ENCODE assay signal across 10 cellular contexts in the genomic region with DNA sequence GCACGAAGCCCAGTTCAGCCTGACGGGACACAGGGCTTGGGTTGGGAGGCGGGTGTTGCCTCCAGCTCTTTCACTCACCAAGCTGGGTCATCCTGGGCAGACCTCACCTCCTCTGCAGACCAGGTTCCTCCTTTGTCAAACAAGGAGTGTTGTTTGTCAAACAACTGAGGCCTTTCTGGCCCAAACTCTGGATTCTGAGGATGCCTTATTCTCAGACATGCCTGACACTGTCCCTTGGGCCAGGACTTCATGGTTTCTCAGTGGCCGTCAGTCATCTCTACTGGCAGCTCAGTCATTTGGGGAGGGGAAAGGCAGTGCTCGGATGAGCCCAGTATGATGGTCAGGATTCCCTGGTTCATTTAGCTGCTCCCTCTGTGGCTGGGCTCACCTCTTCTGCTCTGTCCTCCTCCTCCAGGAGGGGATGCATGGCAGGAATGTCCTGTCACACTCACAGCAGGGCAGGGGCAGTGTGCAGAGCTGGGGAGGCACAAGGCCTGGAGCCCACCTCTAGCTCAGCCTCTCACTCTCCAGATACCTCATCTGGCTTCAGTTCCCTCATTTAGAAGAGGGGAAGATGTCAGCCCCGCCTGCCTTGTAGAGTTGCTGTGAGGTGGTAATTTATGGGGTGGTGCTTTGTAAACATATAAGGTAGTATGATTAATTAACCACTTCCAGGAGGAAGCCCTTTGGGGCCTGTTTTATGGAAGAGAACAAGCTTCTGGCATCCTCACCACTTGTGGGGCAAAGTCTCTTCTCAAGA. TPM values are rescaled to one million over a fixed set of nuclear protein-coding genes. Genes with fewer than 3 reads are reported as not detected.
A peak's percentile ranks its signal among the peaks of the same experiment; 100 is the strongest.
DNase-seq lines count a peak whose midpoint lies in the region; ATAC-seq, FAIRE-seq and TF ChIP-seq lines count a peak whose summit lies in the region.
"Had no signal": no experiment of that assay in that cellular context is flagged by ENCODE, and none has a peak within 500 bp of the region (broad histone marks: within the 10 kb centered on the region; RNA-seq: fewer than 3 reads in every experiment).

No MANE protein-coding gene starts in this region.

- WGBS in A549 (ENCODE audit: missing lambda C conversion rate): 32% methylated on average over 4 of the region's 6 CpGs

- peaks cover 100% of the 10 kb centered on the region for H3K36me3 Mint-ChIP-seq in activated T-helper 17 cell treated with anti-CD3 and anti-CD28 coated beads, Interleukin-2, amount 50 U/mL, for 72 hours (ENCODE audit: low read depth)

- H3K4me1 ChIP-seq in A549: peaks cover 100% of the 10 kb centered on the region
- H3K4me1 ChIP-seq in mucosa of descending colon (ENCODE audit: low read depth): peaks cover 87% of the 10 kb centered on the region

- DNase-seq in A549 (ENCODE audit: low read depth in 1 of 2, low spot score in 1 of 2) (peak in 1 of 2 experiments; percentile 57), HT-29 (ENCODE audit: low spot score) (peak; percentile 89), mucosa of descending colon (peak in 2 of 3 donors; percentile 41 to 51), germinal center (ENCODE audit: low spot score) (no peak), NCI-H526 treated with DMSO at 0.1 percent for 48 hours (lab: John Stamatoyannopoulos, UW) (no peak), GM12892 (ENCODE audit: insufficient read length) (no peak)
- DNase-seq: DMS79 treated with DMSO at 0.1 percent for 48 hours, hypothalamus had no signal

- TF ChIP-seq CTCF in A549 (IDR thresholded peaks at IDR 0.05): no peak
- no peak for TF ChIP-seq CTCF in mucosa of descending colon (IDR thresholded peaks at IDR 0.05)

- TF ChIP-seq POLR2A in A549 (IDR thresholded peaks at IDR 0.05; ENCODE audit: low read length) (no peak), GM12892 (IDR thresholded peaks at IDR 0.05; ENCODE audit: low read depth, low read length) (no peak)

- peak in 1 of 2 experiments; percentile 11; a peak in 3 of 6 replicates for ATAC-seq in A549
- ATAC-seq in activated T-helper 17 cell treated with anti-CD3 and anti-CD28 coated beads, Interleukin-2, amount 50 U/mL, for 72 hours (replicated peaks): peak; percentile 9
- peak; percentile 40 for ATAC-seq in mucosa of descending colon
- ATAC-seq in HG02623 (IDR thresholded peaks at IDR 0.05; ENCODE audit: unreplicated experiment): no peak

- POLR2A ChIA-PET in A549 (lab: Yijun Ruan, JAX): interaction anchor here (0.8 to 2.3 kb wide), 4 partner anchors 13 to 411 kb away, joined by 3 to 7 read pairs (median 4); no protein-coding TSS in a partner anchor

- no peak for TF ChIP-seq RAD21 in A549 (conservative IDR thresholded peaks at IDR 0.05 in 1 of 2, IDR thresholded peaks at IDR 0.05 in 1 of 2)

- intact Hi-C loops in mucosa of descending colon (cut with DNase I, micrococcal nuclease): no loop called here

- H3K9me3 ChIP-seq in A549 (no peaks in the 10 kb centered on the region), mucosa of descending colon (no peaks in the 10 kb centered on the region)

- H3K27ac ChIP-seq in A549: peak overlapping the region; percentile 91 to 99

- CTCF ChIA-PET in A549 (lab: Yijun Ruan, JAX): interaction anchor here (0.6 to 5.2 kb wide), 9 partner anchors 9 to 378 kb away, joined by 3 to 40 read pairs (median 4); no protein-coding TSS in a partner anchor

- peak overlapping the region; percentile 76 for H3K4me2 ChIP-seq in A549

- no peak overlapping the region for H3K4me3 ChIP-seq in A549
- H3K4me3 ChIP-seq in mucosa of descending colon: no peak overlapping the region

- FAIRE-seq in A549 (lab: Jason Lieb, UNC) (no peak), GM12892 (lab: Jason Lieb, UNC) (no peak)

- no peak for TF ChIP-seq EP300 in A549 (IDR thresholded peaks at IDR 0.05)

- peak overlapping the region; percentile 69 for H3K4me3 Mint-ChIP-seq in activated T-helper 17 cell treated with anti-CD3 and anti-CD28 coated beads, Interleukin-2, amount 50 U/mL, for 72 hours

- H3K9me3 Mint-ChIP-seq in activated T-helper 17 cell treated with anti-CD3 and anti-CD28 coated beads, Interleukin-2, amount 50 U/mL, for 72 hours: no peaks in the 10 kb centered on the region

- H3K36me3 ChIP-seq in mucosa of descending colon (ENCODE audit: low read depth): no peaks in the 10 kb centered on the region

- peaks cover 79% of the 10 kb centered on the region for H3K4me1 Mint-ChIP-seq in activated T-helper 17 cell treated with anti-CD3 and anti-CD28 coated beads, Interleukin-2, amount 50 U/mL, for 72 hours

- no peaks in the 10 kb centered on the region for H3K27me3 Mint-ChIP-seq in activated T-helper 17 cell treated with anti-CD3 and anti-CD28 coated beads, Interleukin-2, amount 50 U/mL, for 72 hours

- peak overlapping the region; percentile 89 for H3K27ac Mint-ChIP-seq in activated T-helper 17 cell treated with anti-CD3 and anti-CD28 coated beads, Interleukin-2, amount 50 U/mL, for 72 hours

TF ChIP-seq in A549, 52 proteins besides CTCF, POLR2A, EP300 and RAD21:
- peak; percentile 29; the same call in 1 of the 2 replicates for TF ChIP-seq POLR2AphosphoS2 (conservative IDR thresholded peaks at IDR 0.05; ENCODE audit: low read length)
- TF ChIP-seq, protein P1, sequence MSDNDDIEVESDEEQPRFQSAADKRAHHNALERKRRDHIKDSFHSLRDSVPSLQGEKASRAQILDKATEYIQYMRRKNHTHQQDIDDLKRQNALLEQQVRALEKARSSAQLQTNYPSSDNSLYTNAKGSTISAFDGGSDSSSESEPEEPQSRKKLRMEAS (IDR thresholded peaks at IDR 0.05): no peak

RNA-seq across cellular contexts. Expression of gene SLC2A1, which starts 20.7 kb away (rescaled TPM):
- polyA plus RNA-seq in A549 (2011; rRNA removed) (106 and 107 TPM in 2 replicates), A549 (2017; fragmentation: RNase III; extraction: RNeasy Plus Mini Kit Qiagen cat#74134 plus additional on column Dnase treatment) (103 to 137 TPM (median 124 TPM) in 3 replicates)
- 118 and 141 TPM in 2 replicates for polyA plus RNA-seq in A549 (2012; cell fraction: cytosol; rRNA removed)
- 397 and 557 TPM in 2 replicates for polyA plus RNA-seq in A549 (2012; cell fraction: nucleus; rRNA removed)
- 122 and 160 TPM in 2 replicates for polyA minus RNA-seq in A549 (2011; rRNA and poly(A)+ RNA removed)
- 916 and 965 TPM in 2 replicates for total RNA-seq in HT-29 (2014; rRNA removed; shearing (Covaris generic))
- 100 to 1,000 TPM; 217 to 280 TPM for total RNA-seq in activated T-helper 17 cell treated with anti-CD3 and anti-CD28 coated beads, Interleukin-2, amount 50 U/mL, for 72 hours
- total RNA-seq in mucosa of descending colon: 10 to 100 TPM; 36.0 to 81.2 (median 74.3) TPM
- 45.9 TPM for polyA plus RNA-seq in GM12892 (2012; ENCODE audit: missing spikeins)

Comparison
In these comparisons a context has a peak if more than half of its experiments do, and no peak if none do; other contexts are left out.
1. DNase-seq: peak in HT-29 (single experiment) and mucosa of descending colon (2 of 3); none in germinal center (single experiment), NCI-H526 treated with DMSO at 0.1 percent for 48 hours (single experiment) and GM12892 (single experiment).